ENCODE assay signal across 15 cellular contexts in genomic region chr19:50509366-50509765, GRCh38. TPM values are rescaled to one million over a fixed set of nuclear protein-coding genes. Genes with fewer than 3 reads are reported as not detected.
DNase-seq lines count a peak whose midpoint lies in the region; ATAC-seq and TF ChIP-seq lines count a peak whose summit lies in the region.
"Had no signal": no experiment of that assay in that cellular context is flagged by ENCODE, and none has a peak within 500 bp of the region (broad histone marks: within the 10 kb centered on the region; RNA-seq: fewer than 3 reads in every experiment).

No MANE protein-coding gene starts in this region.

- peaks cover 2% of the 10 kb centered on the region for H3K27me3 Mint-ChIP-seq in activated CD4-positive, alpha-beta T cell treated with anti-CD3 and anti-CD28 coated beads, Interleukin-2, amount 10 ng/mL, durations not matched to agents 24 days and 14 days
- H3K27me3 Mint-ChIP-seq in Calu3 (ENCODE audit: unreplicated experiment), result peaks cover 32% of the 10 kb centered on the region
- no peaks in the 10 kb centered on the region for H3K27me3 Mint-ChIP-seq in central memory CD8-positive, alpha-beta T cell
- H3K27me3 Mint-ChIP-seq in neural crest cell (ENCODE audit: low read depth), result peaks cover 8% of the 10 kb centered on the region

- H3K27ac Mint-ChIP-seq in activated CD4-positive, alpha-beta T cell treated with anti-CD3 and anti-CD28 coated beads, Interleukin-2, amount 10 ng/mL, durations not matched to agents 24 days and 14 days, result peak overlapping the region; percentile 49
- peak overlapping the region; percentile 18 for H3K27ac Mint-ChIP-seq in Calu3 (ENCODE audit: unreplicated experiment)
- no peak overlapping the region for H3K27ac Mint-ChIP-seq in central memory CD8-positive, alpha-beta T cell (ENCODE audit: low read depth)
- H3K27ac Mint-ChIP-seq in neural crest cell (ENCODE audit: unreplicated experiment), result no peak overlapping the region

- no peaks in the 10 kb centered on the region for H3K9me3 Mint-ChIP-seq in activated CD4-positive, alpha-beta T cell treated with anti-CD3 and anti-CD28 coated beads, Interleukin-2, amount 10 ng/mL, durations not matched to agents 24 days and 14 days
- H3K9me3 Mint-ChIP-seq in Calu3 (ENCODE audit: low read depth, unreplicated experiment) (no peaks in the 10 kb centered on the region), neural crest cell (no peaks in the 10 kb centered on the region)
- no peaks in the 10 kb centered on the region for H3K9me3 Mint-ChIP-seq in central memory CD8-positive, alpha-beta T cell

- ATAC-seq in central memory CD8-positive, alpha-beta T cell (replicated peaks; ENCODE audit: extremely low read depth, poor library complexity, severe bottlenecking), result no peak
- ATAC-seq: A549, gastroesophageal sphincter had no signal

- TF ChIP-seq CTCF in Calu3 (IDR thresholded peaks at IDR 0.05; ENCODE audit: unreplicated experiment) (no peak), neural crest cell (conservative IDR thresholded peaks at IDR 0.05) (no peak)

- H3K4me1 Mint-ChIP-seq in activated CD4-positive, alpha-beta T cell treated with anti-CD3 and anti-CD28 coated beads, Interleukin-2, amount 10 ng/mL, durations not matched to agents 24 days and 14 days, result peaks cover 21% of the 10 kb centered on the region
- H3K4me1 Mint-ChIP-seq in Calu3 (ENCODE audit: low read depth, unreplicated experiment) (peaks cover 13% of the 10 kb centered on the region), neural crest cell (peaks cover 45% of the 10 kb centered on the region)
- H3K4me1 Mint-ChIP-seq in central memory CD8-positive, alpha-beta T cell, result peaks cover 40% of the 10 kb centered on the region

- POLR2A ChIA-PET in HEK293T (lab: Yijun Ruan, JAX), result no interaction called here

- no TSS peak for BruUV-seq in Calu3 (replicated peaks; lab: Mats Ljungman, UMichigan)

- peaks cover 17% of the 10 kb centered on the region for H3K36me3 Mint-ChIP-seq in activated CD4-positive, alpha-beta T cell treated with anti-CD3 and anti-CD28 coated beads, Interleukin-2, amount 10 ng/mL, durations not matched to agents 24 days and 14 days (ENCODE audit: low read depth)
- H3K36me3 Mint-ChIP-seq in Calu3 (ENCODE audit: insufficient read depth, unreplicated experiment) (peaks cover 61% of the 10 kb centered on the region), neural crest cell (ENCODE audit: low read depth) (no peaks in the 10 kb centered on the region)
- peaks cover 10% of the 10 kb centered on the region for H3K36me3 Mint-ChIP-seq in central memory CD8-positive, alpha-beta T cell (ENCODE audit: insufficient read depth)

- intact Hi-C loops in activated CD4-positive, alpha-beta T cell treated with anti-CD3 and anti-CD28 coated beads, Interleukin-2, amount 10 ng/mL, durations not matched to agents 24 days and 14 days (cut with micrococcal nuclease), result no loop called here
- intact Hi-C loops in Calu3 (cut with micrococcal nuclease; ENCODE audit: unreplicated experiment), result no loop called here

- peak overlapping the region; percentile 97 for H3K4me3 Mint-ChIP-seq in activated CD4-positive, alpha-beta T cell treated with anti-CD3 and anti-CD28 coated beads, Interleukin-2, amount 10 ng/mL, durations not matched to agents 24 days and 14 days
- H3K4me3 Mint-ChIP-seq in Calu3 (ENCODE audit: low read depth, unreplicated experiment) (peak overlapping the region; percentile 2), neural crest cell (peak overlapping the region; percentile 49)
- peak overlapping the region; percentile 77 for H3K4me3 Mint-ChIP-seq in central memory CD8-positive, alpha-beta T cell

- CTCF ChIA-PET in Calu3 (lab: Charles Lee) (no interaction called here), HEK293T (lab: Yijun Ruan, JAX) (interaction anchor here (0.9 kb wide), 1 partner anchor 30 kb away, joined by 4 read pairs; no protein-coding TSS in a partner anchor)

- DNase-seq in activated CD4-positive, alpha-beta T cell treated with anti-CD3 and anti-CD28 coated beads, Interleukin-2, amount 10 ng/mL, durations not matched to agents 24 days and 14 days, result peak; percentile 56
- DNase-seq in activated CD4-positive, alpha-beta T cell treated with anti-CD3 and anti-CD28 coated beads, Interleukin-2, amount 50 U/mL, for 48 hours, result no peak
- DNase-seq in Calu3, result no peak
- DNase-seq in central memory CD8-positive, alpha-beta T cell (ENCODE audit: low spot score in 2 of 2), result no peak
- DNase-seq in neural crest cell (ENCODE audit: low read depth, low spot score), result no peak
- DNase-seq in NCI-H446 (lab: John Stamatoyannopoulos, UW), result no peak
- DNase-seq in NCI-H146 treated with DMSO at 0.1 percent for 48 hours (lab: John Stamatoyannopoulos, UW; ENCODE audit: unreplicated experiment), result no peak
- DNase-seq in HEK293T (ENCODE audit: extremely low spot score), result no peak
- DNase-seq: KBM-7, NCI-H1417 treated with DMSO at 0.1 percent for 48 hours, NCI-H2227 treated with DMSO at 0.1 percent for 48 hours had no signal

TF ChIP-seq in HEK293T, 16 proteins besides CTCF, POLR2A, EP300 and RAD21:
- TF ChIP-seq TARDBP (IDR thresholded peaks at IDR 0.05) (no peak), FOXK2 (IDR thresholded peaks at IDR 0.05) (no peak), PKNOX1 (IDR thresholded peaks at IDR 0.05) (no peak), SP1 (IDR thresholded peaks at IDR 0.05) (no peak), ZNF384 (IDR thresholded peaks at IDR 0.05) (no peak), FOXM1 (IDR thresholded peaks at IDR 0.05; ENCODE audit: borderline replicate concordance) (no peak), LEF1 (IDR thresholded peaks at IDR 0.05; ENCODE audit: borderline replicate concordance) (no peak), SUZ12 (IDR thresholded peaks at IDR 0.05) (no peak), ARNT (IDR thresholded peaks at IDR 0.05) (no peak), BHLHE40 (IDR thresholded peaks at IDR 0.05; ENCODE audit: borderline replicate concordance) (no peak), CTBP1 (IDR thresholded peaks at IDR 0.05; ENCODE audit: borderline replicate concordance) (no peak), L3MBTL2 (conservative IDR thresholded peaks at IDR 0.05) (no peak), NFRKB (IDR thresholded peaks at IDR 0.05) (no peak), HDGF (IDR thresholded peaks at IDR 0.05; ENCODE audit: borderline replicate concordance) (no peak), FOXA1 (IDR thresholded peaks at IDR 0.05) (no peak), ELF4 (IDR thresholded peaks at IDR 0.05) (no peak)

RNA-seq across cellular contexts. Expression of gene JOSD2, which starts 1.6 kb away (rescaled TPM):
- total RNA-seq in activated CD4-positive, alpha-beta T cell treated with anti-CD3 and anti-CD28 coated beads, Interleukin-2, amount 10 ng/mL, durations not matched to agents 24 days and 14 days, result 41.7 and 44.0 TPM in 2 replicates
- total RNA-seq in Calu3 (2022), result 33.5 and 38.6 TPM in 2 replicates
- 10.9 and 13.5 TPM in 2 replicates for total RNA-seq in neural crest cell

RNA-seq across cellular contexts. Expression of gene ASPDH, which starts 4.3 kb away (rescaled TPM):
- total RNA-seq in activated CD4-positive, alpha-beta T cell treated with anti-CD3 and anti-CD28 coated beads, Interleukin-2, amount 10 ng/mL, durations not matched to agents 24 days and 14 days, result not detected in 2 replicates
- not detected in 2 replicates for total RNA-seq in Calu3 (2022)
- total RNA-seq in neural crest cell, result 1.2 TPM in 1 of 2 replicates, not detected in the other
- total RNA-seq: G401, gastroesophageal sphincter, prostate gland had no signal

RNA-seq across cellular contexts. Expression of gene GARIN5A, which starts 32.7 kb away (rescaled TPM):
- 0.21 and 0.68 TPM in 2 replicates for total RNA-seq in activated CD4-positive, alpha-beta T cell treated with anti-CD3 and anti-CD28 coated beads, Interleukin-2, amount 10 ng/mL, durations not matched to agents 24 days and 14 days
- 6.0 and 7.8 TPM in 2 replicates for total RNA-seq in Calu3 (2022)
- total RNA-seq in neural crest cell, result 1.1 and 1.3 TPM in 2 replicates

RNA-seq across cellular contexts. Expression of gene EMC10, which starts 33.1 kb away (rescaled TPM):
- 79.2 and 81.6 TPM in 2 replicates for total RNA-seq in activated CD4-positive, alpha-beta T cell treated with anti-CD3 and anti-CD28 coated beads, Interleukin-2, amount 10 ng/mL, durations not matched to agents 24 days and 14 days
- total RNA-seq in Calu3 (2022) (200 and 214 TPM in 2 replicates), neural crest cell (125 and 129 TPM in 2 replicates)

RNA-seq across cellular contexts. Expression of gene LRRC4B, which starts 58.9 kb away (rescaled TPM):
- 0.12 TPM in 1 of 2 replicates, not detected in the other for total RNA-seq in activated CD4-positive, alpha-beta T cell treated with anti-CD3 and anti-CD28 coated beads, Interleukin-2, amount 10 ng/mL, durations not matched to agents 24 days and 14 days
- total RNA-seq in Calu3 (2022), result not detected in 2 replicates
- total RNA-seq in neural crest cell, result 42.5 and 50.2 TPM in 2 replicates

Comparison
In these comparisons a context has a peak if more than half of its experiments do, and no peak if none do; other contexts are left out.
1. H3K27ac Mint-ChIP-seq: peak in activated CD4-positive, alpha-beta T cell treated with anti-CD3 and anti-CD28 coated beads, Interleukin-2, amount 10 ng/mL, durations not matched to agents 24 days and 14 days (single experiment) and Calu3 (single experiment); none in central memory CD8-positive, alpha-beta T cell (single experiment) and neural crest cell (single experiment).
2. H3K4me3 Mint-ChIP-seq: peak in every context shown above with its lines; median percentile 97 in activated CD4-positive, alpha-beta T cell treated with anti-CD3 and anti-CD28 coated beads, Interleukin-2, amount 10 ng/mL, durations not matched to agents 24 days and 14 days; 77 in central memory CD8-positive, alpha-beta T cell; 49 in neural crest cell; 2 in Calu3.